In the genomic region with DNA sequence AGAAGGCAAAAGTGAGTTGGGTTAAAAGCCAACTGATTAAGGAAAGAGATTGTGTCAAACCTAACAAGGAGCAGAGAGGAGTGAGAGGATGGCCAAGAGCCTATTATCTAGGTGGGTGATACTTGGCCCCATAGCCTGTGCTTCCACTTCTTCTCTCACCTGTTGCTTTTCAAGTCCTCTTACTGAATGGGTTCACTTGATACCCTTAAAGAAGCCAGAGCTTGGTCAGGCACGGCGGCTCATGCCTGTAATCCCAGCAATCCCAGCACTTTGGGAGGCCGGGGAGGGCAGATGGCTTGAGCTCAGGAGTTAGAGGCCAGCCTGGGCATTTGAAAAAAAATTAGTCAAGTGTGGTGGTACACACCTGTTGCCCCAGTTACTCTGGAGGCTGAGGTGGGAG, we compare ENCODE assay signal across 28 cellular contexts. TPM values are rescaled to one million over a fixed set of nuclear protein-coding genes. Genes with fewer than 3 reads are reported as not detected.
A peak's percentile ranks its signal among the peaks of the same experiment; 100 is the strongest.
DNase-seq lines count a peak whose midpoint lies in the region; ATAC-seq, FAIRE-seq and TF ChIP-seq lines count a peak whose summit lies in the region.
"Had no signal": no experiment of that assay in that cellular context is flagged by ENCODE, and none has a peak within 500 bp of the region (broad histone marks: within the 10 kb centered on the region; RNA-seq: fewer than 3 reads in every experiment).

No MANE protein-coding gene starts in this region.

- H3K27ac ChIP-seq in HEK293 (ENCODE audit: extremely low read depth, low read depth, low read length), result no peak overlapping the region
- H3K27ac ChIP-seq: BLaER1 had no signal

- no peak overlapping the region for H3K4me3 ChIP-seq in HEK293 (ENCODE audit: low read depth, low read length)
- H3K4me3 ChIP-seq: BLaER1, GM12878 had no signal

- no peak for ATAC-seq in GM18867 (IDR thresholded peaks at IDR 0.05; ENCODE audit: unreplicated experiment)
- ATAC-seq: GM12878 had no signal

- POLR2A ChIA-PET in HEK293 (lab: Yijun Ruan, JAX), result no interaction called here

- no peaks in the 10 kb centered on the region for H3K36me3 Mint-ChIP-seq in dendritic cell treated with granulocyte-macrophage colony-stimulating factor and Interleukin-4, amounts not matched to agents 40 ng/mL and 50 ng/mL, for 4 days (ENCODE audit: low read depth)
- H3K36me3 Mint-ChIP-seq in osteocyte (ENCODE audit: unreplicated experiment), result peaks cover 2% of the 10 kb centered on the region

- H3K9me3 Mint-ChIP-seq in dendritic cell treated with granulocyte-macrophage colony-stimulating factor and Interleukin-4, amounts not matched to agents 40 ng/mL and 50 ng/mL, for 4 days, result no peaks in the 10 kb centered on the region
- no peaks in the 10 kb centered on the region for H3K9me3 Mint-ChIP-seq in osteocyte (ENCODE audit: unreplicated experiment)
- H3K9me3 Mint-ChIP-seq: CD14-positive monocyte had no signal

- peak overlapping the region; percentile 67 for H3K27ac Mint-ChIP-seq in dendritic cell treated with granulocyte-macrophage colony-stimulating factor and Interleukin-4, amounts not matched to agents 40 ng/mL and 50 ng/mL, for 4 days
- H3K27ac Mint-ChIP-seq in osteocyte (ENCODE audit: unreplicated experiment), result no peak overlapping the region
- H3K27ac Mint-ChIP-seq: CD4-positive, alpha-beta memory T cell; CD4-positive, CD25-positive, alpha-beta regulatory T cell; CD8-positive, alpha-beta memory T cell had no signal

- intact Hi-C loops in dendritic cell treated with granulocyte-macrophage colony-stimulating factor and Interleukin-4, amounts not matched to agents 40 ng/mL and 50 ng/mL, for 4 days (cut with micrococcal nuclease), result no loop called here

- H3K9me3 ChIP-seq in HEK293 (ENCODE audit: control insufficient read depth, insufficient read depth, low read depth, low read length), result no peaks in the 10 kb centered on the region
- H3K9me3 ChIP-seq: BE2C, BLaER1 had no signal

- CTCF ChIA-PET in HEK293 (lab: Yijun Ruan, JAX), result interaction anchor here (0.6 kb wide), 3 partner anchors 23 to 642 kb away, joined by 4 to 5 read pairs (median 5); no protein-coding TSS in a partner anchor

- H3K27me3 Mint-ChIP-seq in dendritic cell treated with granulocyte-macrophage colony-stimulating factor and Interleukin-4, amounts not matched to agents 40 ng/mL and 50 ng/mL, for 4 days, result no peaks in the 10 kb centered on the region
- peaks cover 31% of the 10 kb centered on the region for H3K27me3 Mint-ChIP-seq in osteocyte (ENCODE audit: unreplicated experiment)

- no peak for FAIRE-seq in HTR-8/SVneo (lab: Jason Lieb, UNC)
- FAIRE-seq: A204.1, GM12878, GM12892, GM18507, GM19239 had no signal

- no peak overlapping the region for H3K4me3 Mint-ChIP-seq in dendritic cell treated with granulocyte-macrophage colony-stimulating factor and Interleukin-4, amounts not matched to agents 40 ng/mL and 50 ng/mL, for 4 days
- H3K4me3 Mint-ChIP-seq in osteocyte (ENCODE audit: unreplicated experiment), result no peak overlapping the region
- H3K4me3 Mint-ChIP-seq: CD14-positive monocyte; CD4-positive, alpha-beta memory T cell; CD4-positive, CD25-positive, alpha-beta regulatory T cell; CD8-positive, alpha-beta memory T cell had no signal

- peaks cover 72% of the 10 kb centered on the region for H3K4me1 Mint-ChIP-seq in dendritic cell treated with granulocyte-macrophage colony-stimulating factor and Interleukin-4, amounts not matched to agents 40 ng/mL and 50 ng/mL, for 4 days (ENCODE audit: low read depth)
- no peaks in the 10 kb centered on the region for H3K4me1 Mint-ChIP-seq in osteocyte (ENCODE audit: unreplicated experiment)
- H3K4me1 Mint-ChIP-seq: CD8-positive, alpha-beta memory T cell had no signal

- TF ChIP-seq CTCF in HEK293 (tag by site-specific recombination; IDR thresholded peaks at IDR 0.05) (no peak), osteocyte (IDR thresholded peaks at IDR 0.05) (no peak)

- DNase-seq in osteocyte (ENCODE audit: extremely low spot score, unreplicated experiment) (peak; percentile 36), HTR-8/SVneo (ENCODE audit: insufficient read length, low spot score) (no peak)
- DNase-seq: 8988T; ACHN; BE2C; C1 segment of cervical spinal cord; CD4-positive, alpha-beta memory T cell; CD4-positive, CD25-positive, alpha-beta regulatory T cell; CD8-positive, alpha-beta memory T cell; COR-L47; DMS 273 treated with DMSO at 0.1 percent for 48 hours; DMS153; DMS53; DMS79; DND-41; EL; GDM1 had no signal

- H3K4me1 ChIP-seq in HEK293 (ENCODE audit: control insufficient read depth, insufficient read depth, low read length), result no peaks in the 10 kb centered on the region
- H3K4me1 ChIP-seq: BE2C, BLaER1 had no signal

- H3K36me3 ChIP-seq in HEK293 (ENCODE audit: control insufficient read depth in 2 of 2, insufficient read depth in 1 of 2, low read length in 2 of 2), result no peaks in the 10 kb centered on the region
- H3K36me3 ChIP-seq: BE2C, BLaER1 had no signal

TF ChIP-seq in HEK293, 187 proteins besides CTCF, POLR2A, EP300 and RAD21:
- TF ChIP-seq SCRT1 (tag by site-specific recombination; IDR thresholded peaks at IDR 0.05; ENCODE audit: borderline replicate concordance) (peak; percentile 88), SCRT2 (tag by site-specific recombination; IDR thresholded peaks at IDR 0.05) (peak; percentile 92), ZSCAN16 (tag by site-specific recombination; IDR thresholded peaks at IDR 0.05) (no peak), ZNF518A (tag by site-specific recombination; conservative IDR thresholded peaks at IDR 0.05; ENCODE audit: low read depth) (no peak), GFI1B (tag by site-specific recombination; IDR thresholded peaks at IDR 0.05) (no peak), ZBTB26 (tag by site-specific recombination; optimal IDR thresholded peaks at IDR 0.05) (no peak), BCL6B (tag by site-specific recombination; IDR thresholded peaks at IDR 0.05) (no peak), EGR2 (tag by site-specific recombination; IDR thresholded peaks at IDR 0.05; ENCODE audit: low read depth) (no peak), ZNF292 (tag by site-specific recombination; IDR thresholded peaks at IDR 0.05; ENCODE audit: borderline replicate concordance, low read depth) (no peak)

RNA-seq across cellular contexts. Expression of gene ME2, which starts 28.6 kb away (rescaled TPM):
- 31.8 and 32.4 TPM in 2 replicates for total RNA-seq in osteocyte

RNA-seq across cellular contexts. Expression of gene MRO, which starts 30.5 kb away (rescaled TPM):
- not detected in 2 replicates for total RNA-seq in osteocyte
- total RNA-seq: CD4-positive, alpha-beta memory T cell; CD4-positive, CD25-positive, alpha-beta regulatory T cell; Daoy; GM12878 had no signal
